Comparison of ENCODE assay signal across 24 cellular contexts in genomic region chr11:132184079-132184478, GRCh38.
DNase-seq lines count a peak whose midpoint lies in the region; ATAC-seq, FAIRE-seq and TF ChIP-seq lines count a peak whose summit lies in the region.
"Had no signal": no experiment of that assay in that cellular context is flagged by ENCODE, and none has a peak within 500 bp of the region (broad histone marks: within the 10 kb centered on the region; RNA-seq: fewer than 3 reads in every experiment).

No MANE protein-coding gene starts in this region.

- H3K4me1 Mint-ChIP-seq in H9 (0 out of 4 replicates have a peak, but pooled peaks cover 0 to 3% of the 10 kb centered on the region in 2 experiments), neural progenitor cell (no peaks in the 10 kb centered on the region)
- H3K4me1 Mint-ChIP-seq in stimulated activated naive B cell treated with anti-CD40 and anti-IgM and Interleukin-4, amounts not matched to agents 10 μg/mL and 1 μg/mL and 100 μg/mL, for 72 hours, result no peaks in the 10 kb centered on the region
- H3K4me1 Mint-ChIP-seq: CD4-positive, CD25-positive, alpha-beta regulatory T cell; CD8-positive, alpha-beta memory T cell had no signal

- DNase-seq in H9 (no peak), WERI-Rb-1 (no peak), H1 (ENCODE audit: low read depth in 1 of 2, low spot score in 2 of 2) (no peak), neural progenitor cell (ENCODE audit: low spot score) (no peak), HT-29 (ENCODE audit: low spot score) (no peak), HuH-7 (ENCODE audit: low spot score) (no peak)
- DNase-seq in stimulated activated naive B cell treated with anti-CD40 and anti-IgM and Interleukin-4, amounts not matched to agents 10 μg/mL and 1 μg/mL and 100 μg/mL, for 72 hours, result no peak
- DNase-seq: ACHN; BE2C; C1 segment of cervical spinal cord; Caco-2; CD4-positive, CD25-positive, alpha-beta regulatory T cell; CD8-positive, alpha-beta memory T cell; DMS79; GDM1; GOT3; KG1 had no signal

- no peak for ATAC-seq in HG02759 (IDR thresholded peaks at IDR 0.05; ENCODE audit: unreplicated experiment)
- ATAC-seq in stimulated activated naive B cell treated with anti-CD40 and anti-IgM and Interleukin-4, amounts not matched to agents 10 μg/mL and 1 μg/mL and 100 μg/mL, for 72 hours (replicated peaks), result no peak
- ATAC-seq: HepG2 had no signal

- H3K9me3 ChIP-seq in H9 (ENCODE audit: control insufficient read depth, low read depth, low read length) (no peaks in the 10 kb centered on the region), WERI-Rb-1 (ENCODE audit: severe bottlenecking) (no peaks in the 10 kb centered on the region), H1 (ENCODE audit: insufficient read depth in 2 of 2, low read depth in 1 of 2, low read length in 1 of 2) (no peaks in the 10 kb centered on the region), neural progenitor cell (ENCODE audit: low read depth) (no peaks in the 10 kb centered on the region)
- H3K9me3 ChIP-seq: BE2C, Caco-2, HAP-1 had no signal

- H3T11ph ChIP-seq in H9 (ENCODE audit: low read length), result no peak overlapping the region

- no peak overlapping the region for H3K4me2 ChIP-seq in H9 (ENCODE audit: insufficient read depth, insufficient read length, low read length)
- H3K4me2 ChIP-seq in H1 (ENCODE audit: insufficient read depth in 1 of 2, low read depth in 2 of 2, low read length in 2 of 2), result no peak overlapping the region
- H3K4me2 ChIP-seq in neural progenitor cell, result no peak overlapping the region

- TF ChIP-seq EP300 in H1 (IDR thresholded peaks at IDR 0.05; ENCODE audit: borderline replicate concordance in 1 of 2, low read depth in 2 of 2, low read length in 2 of 2), result no peak

- H3K27me3 ChIP-seq in H9 (ENCODE audit: insufficient read depth, low read length) (no peaks in the 10 kb centered on the region), WERI-Rb-1 (ENCODE audit: insufficient read depth, low read depth, severe bottlenecking) (no peaks in the 10 kb centered on the region), H1 (replicated peaks in 1 of 4; ENCODE audit: control insufficient read depth in 3 of 4, extremely low read depth in 1 of 4, insufficient read depth in 3 of 4, low read length in 3 of 4) (no peaks in the 10 kb centered on the region), neural progenitor cell (no peaks in the 10 kb centered on the region)
- H3K27me3 ChIP-seq: BE2C had no signal

- H3K79me2 ChIP-seq in H9 (ENCODE audit: insufficient read depth, low read length) (no peaks in the 10 kb centered on the region; the same call in 1 of the 2 replicates), H1 (ENCODE audit: control insufficient read depth in 1 of 2, insufficient read depth in 2 of 2, low read length in 2 of 2) (no peaks in the 10 kb centered on the region), neural progenitor cell (ENCODE audit: low read depth) (no peaks in the 10 kb centered on the region)

- H2BK12ac ChIP-seq in H9 (ENCODE audit: insufficient read length, low read depth, low read length) (no peak overlapping the region), H1 (ENCODE audit: low read depth, low read length) (no peak overlapping the region)

- no peak for TF ChIP-seq POLR2A in H1 (IDR thresholded peaks at IDR 0.05; ENCODE audit: control extremely low read depth in 1 of 2, low read depth in 2 of 2, low read length in 2 of 2)

- H2BK20ac ChIP-seq in H9 (ENCODE audit: low read depth, low read length, poor library complexity, severe bottlenecking) (no peak overlapping the region), H1 (ENCODE audit: low read length) (no peak overlapping the region)

- H3K23ac ChIP-seq in H9 (ENCODE audit: insufficient read length, low read depth, low read length) (no peak overlapping the region), H1 (ENCODE audit: insufficient read length) (no peak overlapping the region)

- H4K5ac ChIP-seq in H9 (ENCODE audit: insufficient read length, low read depth, low read length) (no peak overlapping the region), H1 (ENCODE audit: insufficient read length, low read depth, low read length) (no peak overlapping the region)

- H4K20me1 ChIP-seq in H9 (ENCODE audit: control insufficient read depth, insufficient read depth, insufficient read length) (no peaks in the 10 kb centered on the region), H1 (replicated peaks in 1 of 2; ENCODE audit: control insufficient read depth in 1 of 2, insufficient read depth in 2 of 2, low read length in 2 of 2) (no peaks in the 10 kb centered on the region), neural progenitor cell (ENCODE audit: low read depth) (no peaks in the 10 kb centered on the region)

- H3K36me3 Mint-ChIP-seq in H9 (ENCODE audit: insufficient read depth in 1 of 3, low read depth in 3 of 3) (no peaks in the 10 kb centered on the region), neural progenitor cell (no peaks in the 10 kb centered on the region)
- no peaks in the 10 kb centered on the region for H3K36me3 Mint-ChIP-seq in stimulated activated naive B cell treated with anti-CD40 and anti-IgM and Interleukin-4, amounts not matched to agents 10 μg/mL and 1 μg/mL and 100 μg/mL, for 72 hours
- H3K36me3 Mint-ChIP-seq: CD4-positive, CD25-positive, alpha-beta regulatory T cell; CD8-positive, alpha-beta memory T cell had no signal

- no peak overlapping the region for H3K4me3 Mint-ChIP-seq in H9
- H3K4me3 Mint-ChIP-seq in neural progenitor cell, result no peak overlapping the region
- no peak overlapping the region for H3K4me3 Mint-ChIP-seq in stimulated activated naive B cell treated with anti-CD40 and anti-IgM and Interleukin-4, amounts not matched to agents 10 μg/mL and 1 μg/mL and 100 μg/mL, for 72 hours
- H3K4me3 Mint-ChIP-seq: CD4-positive, CD25-positive, alpha-beta regulatory T cell; CD8-positive, alpha-beta memory T cell had no signal

- H2BK5ac ChIP-seq in H9 (ENCODE audit: insufficient read length, low read length) (no peak overlapping the region), H1 (ENCODE audit: low read depth, low read length) (no peak overlapping the region)

- no peak overlapping the region for H3K4ac ChIP-seq in H9 (ENCODE audit: low read depth, low read length)
- H3K4ac ChIP-seq in H1 (replicated peaks; ENCODE audit: insufficient read length, low read depth, low read length), result no peak overlapping the region

- H2BK120ac ChIP-seq in H9 (ENCODE audit: low read depth, low read length, poor library complexity, severe bottlenecking) (no peak overlapping the region), H1 (replicated peaks; ENCODE audit: low read depth, low read length) (no peak overlapping the region)

- H3K79me1 ChIP-seq in H9 (ENCODE audit: insufficient read depth, low read depth, low read length, poor library complexity, severe bottlenecking) (no peaks in the 10 kb centered on the region), H1 (ENCODE audit: low read depth, low read length) (no peaks in the 10 kb centered on the region)

- H3K27ac ChIP-seq in H9 (ENCODE audit: insufficient read length, low read depth, low read length) (no peak overlapping the region), WERI-Rb-1 (no peak overlapping the region), H1 (ENCODE audit: low read depth, low read length) (no peak overlapping the region), neural progenitor cell (no peak overlapping the region)

- no peak overlapping the region for H3K9ac ChIP-seq in H9 (ENCODE audit: extremely low read depth, insufficient read length, low read length)
- no peak overlapping the region for H3K9ac ChIP-seq in H1 (replicated peaks in 1 of 4; ENCODE audit: extremely low read depth in 1 of 4, low read depth in 3 of 4, low read length in 3 of 4)
- H3K9ac ChIP-seq in neural progenitor cell, result no peak overlapping the region

- H3K9me3 Mint-ChIP-seq in H9, result no peaks in the 10 kb centered on the region
- H3K9me3 Mint-ChIP-seq in neural progenitor cell, result no peaks in the 10 kb centered on the region
- H3K9me3 Mint-ChIP-seq in stimulated activated naive B cell treated with anti-CD40 and anti-IgM and Interleukin-4, amounts not matched to agents 10 μg/mL and 1 μg/mL and 100 μg/mL, for 72 hours, result peaks cover 0 to 2% of the 10 kb centered on the region in 2 donors

- H4K8ac ChIP-seq in H9 (replicated peaks; ENCODE audit: insufficient read length, low read depth, low read length) (no peak overlapping the region), H1 (ENCODE audit: extremely low read depth, insufficient read depth, low read length) (no peak overlapping the region)

- H3K27ac Mint-ChIP-seq in H9, result peak overlapping the region in 1 of 3 experiments; percentile 66; a peak in 1 of 7 replicates
- H3K27ac Mint-ChIP-seq in neural progenitor cell, result no peak overlapping the region
- no peak overlapping the region for H3K27ac Mint-ChIP-seq in stimulated activated naive B cell treated with anti-CD40 and anti-IgM and Interleukin-4, amounts not matched to agents 10 μg/mL and 1 μg/mL and 100 μg/mL, for 72 hours
- H3K27ac Mint-ChIP-seq: CD4-positive, CD25-positive, alpha-beta regulatory T cell; CD8-positive, alpha-beta memory T cell had no signal

- H3K23me2 ChIP-seq in H9 (ENCODE audit: insufficient read length, low read depth, low read length, poor library complexity, severe bottlenecking) (no peaks in the 10 kb centered on the region), H1 (ENCODE audit: low read depth, low read length) (no peaks in the 10 kb centered on the region; the same call in 1 of the 2 replicates)

- H3K4me3 ChIP-seq in WERI-Rb-1 (ENCODE audit: low read depth, low read length) (no peak overlapping the region), H1 (ENCODE audit: extremely low read depth in 1 of 4, insufficient read depth in 2 of 4, low read depth in 3 of 4, low read length in 4 of 4) (no peak overlapping the region), neural progenitor cell (no peak overlapping the region)
- H3K4me3 ChIP-seq: HAP-1 had no signal

- no CpG with 5 or more reads among the region's 4 CpGs for WGBS in H9 (ENCODE audit: extremely low coverage, insufficient read length, low lambda C conversion rate)
- WGBS in H1 (ENCODE audit: extremely low coverage in 1 of 2, insufficient coverage in 1 of 2, insufficient read length in 1 of 2, insufficient replicate concordance in 2 of 2, low coverage in 1 of 2, low lambda C conversion rate in 2 of 2, missing lambda C conversion rate in 1 of 2), 2 experiments, result 94% methylated on average over 4 of the region's 4 CpGs; no CpG with 5 or more reads in 1 of the 2 experiments

- H3K56ac ChIP-seq in H9 (ENCODE audit: insufficient read length, low read depth, low read length), result no peak overlapping the region
- H3K56ac ChIP-seq in H1 (replicated peaks; ENCODE audit: insufficient read length, low read depth, low read length), result no peak overlapping the region

- no peaks in the 10 kb centered on the region for H3K27me3 Mint-ChIP-seq in H9 (ENCODE audit: low read depth)
- peaks cover 2% of the 10 kb centered on the region for H3K27me3 Mint-ChIP-seq in neural progenitor cell (ENCODE audit: insufficient read depth, low read depth)
- H3K27me3 Mint-ChIP-seq in stimulated activated naive B cell treated with anti-CD40 and anti-IgM and Interleukin-4, amounts not matched to agents 10 μg/mL and 1 μg/mL and 100 μg/mL, for 72 hours, result no peaks in the 10 kb centered on the region
- H3K27me3 Mint-ChIP-seq: CD8-positive, alpha-beta memory T cell had no signal

- no peak overlapping the region for H2BK15ac ChIP-seq in H9 (ENCODE audit: low read depth, low read length)
- no peak overlapping the region for H2BK15ac ChIP-seq in H1 (ENCODE audit: low read length)

- H2AFZ ChIP-seq in H9 (ENCODE audit: low read length) (no peak overlapping the region), H1 (ENCODE audit: low read length) (no peak overlapping the region), neural progenitor cell (replicated peaks) (no peak overlapping the region)

- no peaks in the 10 kb centered on the region for H3F3A ChIP-seq in neural progenitor cell (ENCODE audit: low read depth)

- H3K14ac ChIP-seq in H9 (ENCODE audit: insufficient read depth, low read length) (no peak overlapping the region), H1 (ENCODE audit: insufficient read length) (no peak overlapping the region)

- TF ChIP-seq CTCF in H9 (conservative IDR thresholded peaks at IDR 0.05), result peak; percentile 36; the same call in 2 of the 3 replicates
- TF ChIP-seq CTCF in WERI-Rb-1 (IDR thresholded peaks at IDR 0.05; ENCODE audit: low read depth, low read length), result peak; percentile 23; the same call in 1 of the 2 replicates
- TF ChIP-seq CTCF in H1 (IDR thresholded peaks at IDR 0.05; ENCODE audit: control extremely low read depth in 1 of 3, insufficient read depth in 1 of 3, low read depth in 1 of 3, low read length in 3 of 3), result peak; percentile 19 to 44 (median 30); a peak in 3 of 4 replicates
- peak; percentile 11 for TF ChIP-seq CTCF in neural progenitor cell (IDR thresholded peaks at IDR 0.05)

- no peak overlapping the region for H3K18ac ChIP-seq in H9 (ENCODE audit: insufficient read length, low read depth, low read length)
- H3K18ac ChIP-seq in H1 (ENCODE audit: extremely low read depth, low read length), result no peak overlapping the region

- TF ChIP-seq RAD21 in H1 (IDR thresholded peaks at IDR 0.05 in 1 of 2, conservative IDR thresholded peaks at IDR 0.05 in 1 of 2; ENCODE audit: low read depth in 2 of 2, low read length in 2 of 2), result peak; percentile 14 to 41; a peak in 3 of 4 replicates

- no peak for FAIRE-seq in H1 (lab: Jason Lieb, UNC)
- FAIRE-seq: A204.1, D721Med, GM12892, GM18507, HepG2 had no signal

- POLR2A ChIA-PET in H1 (lab: Charles Lee; ENCODE audit: partially characterized antibody), result no interaction called here

- no peaks in the 10 kb centered on the region for H3K4me1 ChIP-seq in H9 (ENCODE audit: insufficient read depth, low read length)
- no peaks in the 10 kb centered on the region; a peak in 1 of 7 replicates for H3K4me1 ChIP-seq in H1 (replicated peaks in 1 of 4; ENCODE audit: control insufficient read depth in 3 of 4, insufficient read depth in 4 of 4, low read length in 3 of 4)
- H3K4me1 ChIP-seq in neural progenitor cell, result no peaks in the 10 kb centered on the region
- H3K4me1 ChIP-seq: BE2C, Caco-2, HAP-1 had no signal

- H2AK5ac ChIP-seq in H9 (ENCODE audit: insufficient read length, low read length), result no peak overlapping the region
- H2AK5ac ChIP-seq in H1 (ENCODE audit: low read depth, low read length), result no peak overlapping the region

- H3K36me3 ChIP-seq in WERI-Rb-1, result no peaks in the 10 kb centered on the region
- no peaks in the 10 kb centered on the region; a peak in 1 of 8 replicates for H3K36me3 ChIP-seq in H1 (ENCODE audit: control insufficient read depth in 2 of 4, insufficient read depth in 4 of 4, low read length in 3 of 4)
- no peaks in the 10 kb centered on the region for H3K36me3 ChIP-seq in neural progenitor cell
- H3K36me3 ChIP-seq: BE2C, HAP-1 had no signal

- CTCF ChIA-PET in H1 (lab: Charles Lee; ENCODE audit: partially characterized antibody), result interaction anchor here (0.6 to 5.8 kb wide), 12 partner anchors 9 to 489 kb away, joined by 3 to 41 read pairs (median 4); no protein-coding TSS in a partner anchor

- no peak overlapping the region for H4K91ac ChIP-seq in H9 (ENCODE audit: insufficient read length, low read depth, low read length)
- no peak overlapping the region for H4K91ac ChIP-seq in H1 (replicated peaks; ENCODE audit: insufficient read length, low read length)
